Comparison of ENCODE assay signal across 7 cellular contexts in genomic region chr12:124861492-124861891, GRCh38. TPM values are rescaled to one million over a fixed set of nuclear protein-coding genes. Genes with fewer than 3 reads are reported as not detected.
A peak's percentile ranks its signal among the peaks of the same experiment; 100 is the strongest.
DNase-seq lines count a peak whose midpoint lies in the region; ATAC-seq and TF ChIP-seq lines count a peak whose summit lies in the region.

No MANE protein-coding gene starts in this region.

- peaks cover 5% of the 10 kb centered on the region for H3K36me3 Mint-ChIP-seq in effector memory CD8-positive, alpha-beta T cell (ENCODE audit: insufficient read depth)

- no peak for TF ChIP-seq POLR2A in vagina (IDR thresholded peaks at IDR 0.05)

- no peaks in the 10 kb centered on the region for H3K27me3 Mint-ChIP-seq in effector memory CD8-positive, alpha-beta T cell

- H3K9me3 Mint-ChIP-seq in effector memory CD8-positive, alpha-beta T cell: no peaks in the 10 kb centered on the region

- H3K36me3 ChIP-seq in adipocyte (ENCODE audit: control insufficient read depth, insufficient read depth, low read length, severe bottlenecking) (peaks cover 7% of the 10 kb centered on the region), thoracic aorta (no peaks in the 10 kb centered on the region), vagina (no peaks in the 10 kb centered on the region)

- peaks cover 7 to 13% of the 10 kb centered on the region in 2 donors for H3K4me1 Mint-ChIP-seq in effector memory CD8-positive, alpha-beta T cell (ENCODE audit: low read depth in 2 of 2)

- no peaks in the 10 kb centered on the region for H3K9me3 ChIP-seq in adipocyte (ENCODE audit: control insufficient read depth, low read length)
- H3K9me3 ChIP-seq in right cardiac atrium (ENCODE audit: control insufficient read depth, low read length): no peaks in the 10 kb centered on the region
- H3K9me3 ChIP-seq in thoracic aorta: no peaks in the 10 kb centered on the region
- H3K9me3 ChIP-seq in vagina: no peaks in the 10 kb centered on the region

- peak; percentile 85 for ATAC-seq in right cardiac atrium
- no peak for ATAC-seq in thoracic aorta (ENCODE audit: insufficient number of reproducible peaks, low FRiP score, low read depth)
- ATAC-seq in effector memory CD8-positive, alpha-beta T cell (replicated peaks): no peak

- H3K9ac ChIP-seq in adipocyte (ENCODE audit: low read length): no peak overlapping the region

- H3K4me1 ChIP-seq in adipocyte (ENCODE audit: control insufficient read depth, insufficient read depth, low read length) (peaks cover 21% of the 10 kb centered on the region), right cardiac atrium (ENCODE audit: control insufficient read depth, insufficient read depth, low read length) (peaks cover 3% of the 10 kb centered on the region), thoracic aorta (ENCODE audit: control insufficient read depth in 1 of 2, low read depth in 2 of 2) (peaks cover 9 to 31% of the 10 kb centered on the region in 2 donors), vagina (peaks cover 19% of the 10 kb centered on the region)

- DNase-seq in HFF-Myc (ENCODE audit: extremely low read depth, low read depth) (peak; percentile 39), adipocyte (ENCODE audit: low read depth) (no peak), right cardiac atrium (peak; percentile 91 to 95 (median 92)), thoracic aorta (ENCODE audit: low spot score) (peak; percentile 20), vagina (ENCODE audit: extremely low spot score in 2 of 2) (no peak), GOT3 (lab: John Stamatoyannopoulos, UW) (no peak)
- DNase-seq in effector memory CD8-positive, alpha-beta T cell: no peak

- 21% methylated on average over 9 of the region's 9 CpGs for WGBS in right cardiac atrium

- H3K27ac Mint-ChIP-seq in effector memory CD8-positive, alpha-beta T cell: no peak overlapping the region

- no peak overlapping the region for H3K27ac ChIP-seq in right cardiac atrium (ENCODE audit: low read length)
- no peak overlapping the region for H3K27ac ChIP-seq in thoracic aorta
- H3K27ac ChIP-seq in vagina: no peak overlapping the region

- no peak overlapping the region for H3K4me3 Mint-ChIP-seq in effector memory CD8-positive, alpha-beta T cell

- H3K4me3 ChIP-seq in HFF-Myc (replicated peaks; ENCODE audit: low read depth, low read length): peak overlapping the region; percentile 72
- peak overlapping the region; percentile 87 for H3K4me3 ChIP-seq in adipocyte (ENCODE audit: low read length)
- no peak overlapping the region for H3K4me3 ChIP-seq in right cardiac atrium (ENCODE audit: low read length)
- no peak overlapping the region for H3K4me3 ChIP-seq in thoracic aorta
- H3K4me3 ChIP-seq in vagina: no peak overlapping the region

- no peaks in the 10 kb centered on the region for H3K27me3 ChIP-seq in adipocyte (replicated peaks; ENCODE audit: control insufficient read depth, insufficient read depth, low read length)
- H3K27me3 ChIP-seq in right cardiac atrium (ENCODE audit: control insufficient read depth, insufficient read depth): no peaks in the 10 kb centered on the region
- no peaks in the 10 kb centered on the region for H3K27me3 ChIP-seq in thoracic aorta (replicated peaks; ENCODE audit: insufficient read depth)
- H3K27me3 ChIP-seq in vagina: no peaks in the 10 kb centered on the region

- TF ChIP-seq CTCF in HFF-Myc (IDR thresholded peaks at IDR 0.05; ENCODE audit: low read depth, low read length, missing control alignments): no peak
- TF ChIP-seq CTCF in thoracic aorta (IDR thresholded peaks at IDR 0.05): no peak
- no peak for TF ChIP-seq CTCF in vagina (IDR thresholded peaks at IDR 0.05)

- intact Hi-C loops in right cardiac atrium (cut with DNase I) (no loop called here), vagina (cut with DNase I) (no loop called here)

RNA-seq across cellular contexts. Expression of gene SCARB1, which starts 2.2 kb away (rescaled TPM):
- total RNA-seq in right cardiac atrium (10 to 100 TPM; 15.7 to 22.9 (median 20.0) TPM), thoracic aorta (10 to 100 TPM in 1 of 2 donors, 1 to 10 TPM in 1; 8.8 to 13.1 TPM), vagina (20.6 TPM)
- 17.0 TPM for polyA plus RNA-seq in right cardiac atrium

RNA-seq across cellular contexts. Expression of gene UBC, which starts 53.0 kb away (rescaled TPM):
- total RNA-seq in right cardiac atrium (1,000 to 10,000 TPM; 1,045 to 1,141 (median 1,055) TPM), thoracic aorta (1,000 to 10,000 TPM; 1,069 to 1,422 TPM), vagina (2,671 TPM)
- polyA plus RNA-seq in right cardiac atrium: 1,140 TPM

Comparison
In these comparisons a context has a peak if more than half of its experiments do, and no peak if none do; other contexts are left out.
1. DNase-seq: peak in HFF-Myc (single experiment), right cardiac atrium (3 of 3) and thoracic aorta (single experiment); none in adipocyte (single experiment), vagina (0 of 2), GOT3 (single experiment) and effector memory CD8-positive, alpha-beta T cell (0 of 3).
2. H3K4me3 ChIP-seq: peak in HFF-Myc (single experiment) and adipocyte (single experiment); none in right cardiac atrium (single experiment), thoracic aorta (single experiment) and vagina (0 of 2).
3. ATAC-seq: peak in right cardiac atrium (2 of 2); none in thoracic aorta (single experiment) and effector memory CD8-positive, alpha-beta T cell (single experiment).